In genomic region chr17:74274060-74274702, GRCh38 we compare ENCODE assay signal across 8 cellular contexts.
A peak's percentile ranks its signal among the peaks of the same experiment; 100 is the strongest.
DNase-seq lines count a peak whose midpoint lies in the region; ATAC-seq and TF ChIP-seq lines count a peak whose summit lies in the region.

Gene DNAI2 (plus strand): TSS chr17:74274234. CDS start chr17:74281818, 7,584 bp downstream.

- H3K4me3 Mint-ChIP-seq in activated naive CD8-positive, alpha-beta T cell treated with anti-CD3 and anti-CD28 coated beads, Interleukin-2, amount 50 U/mL, for 24 hours: peak within 1 kb of the TSS; percentile 66
- peak within 1 kb of the TSS; percentile 43 to 60 (median 59) for H3K4me3 Mint-ChIP-seq in nephron

- H3K9me3 Mint-ChIP-seq in activated naive CD8-positive, alpha-beta T cell treated with anti-CD3 and anti-CD28 coated beads, Interleukin-2, amount 50 U/mL, for 24 hours: no peaks in the 10 kb centered on the region
- no peaks in the 10 kb centered on the region for H3K9me3 Mint-ChIP-seq in nephron

- ATAC-seq in activated naive CD8-positive, alpha-beta T cell treated with anti-CD3 and anti-CD28 coated beads, Interleukin-2, amount 50 U/mL, for 24 hours: peak; percentile 42
- ATAC-seq in HG02623 (IDR thresholded peaks at IDR 0.05; ENCODE audit: unreplicated experiment) (no peak), GM19324 (IDR thresholded peaks at IDR 0.05; ENCODE audit: low FRiP score, unreplicated experiment) (no peak), GM19351 (IDR thresholded peaks at IDR 0.05; ENCODE audit: unreplicated experiment) (no peak), GM21723 (IDR thresholded peaks at IDR 0.05; ENCODE audit: unreplicated experiment) (no peak)

- no peak for TF ChIP-seq CTCF in nephron (IDR thresholded peaks at IDR 0.05; ENCODE audit: unreplicated experiment in 3 of 3)

- no peaks in the 10 kb centered on the region for H3K36me3 Mint-ChIP-seq in activated naive CD8-positive, alpha-beta T cell treated with anti-CD3 and anti-CD28 coated beads, Interleukin-2, amount 50 U/mL, for 24 hours (ENCODE audit: low read depth)
- no peaks in the 10 kb centered on the region for H3K36me3 Mint-ChIP-seq in nephron (ENCODE audit: low read depth)

- H3K27me3 Mint-ChIP-seq in activated naive CD8-positive, alpha-beta T cell treated with anti-CD3 and anti-CD28 coated beads, Interleukin-2, amount 50 U/mL, for 24 hours: peaks cover 19% of the 10 kb centered on the region
- H3K27me3 Mint-ChIP-seq in nephron (ENCODE audit: low read depth): peaks cover 37% of the 10 kb centered on the region

- DNase-seq in ELF-1 (ENCODE audit: low read depth, low spot score) (peak; percentile 63), NCI-H2171 (lab: John Stamatoyannopoulos, UW) (peak; percentile 13)
- DNase-seq in activated naive CD8-positive, alpha-beta T cell treated with anti-CD3 and anti-CD28 coated beads, Interleukin-2, amount 50 U/mL, for 24 hours: peak; percentile 38

- peaks cover 38% of the 10 kb centered on the region for H3K4me1 Mint-ChIP-seq in activated naive CD8-positive, alpha-beta T cell treated with anti-CD3 and anti-CD28 coated beads, Interleukin-2, amount 50 U/mL, for 24 hours
- peaks cover 71% of the 10 kb centered on the region for H3K4me1 Mint-ChIP-seq in nephron

- H3K27ac Mint-ChIP-seq in activated naive CD8-positive, alpha-beta T cell treated with anti-CD3 and anti-CD28 coated beads, Interleukin-2, amount 50 U/mL, for 24 hours: peak within 1 kb of the TSS; percentile 60
- H3K27ac Mint-ChIP-seq in nephron: peak within 1 kb of the TSS; percentile 37 to 92 (median 68)

Comparison
In these comparisons a context has a peak if more than half of its experiments do, and no peak if none do; other contexts are left out.
1. DNase-seq: peak in every context shown above with its lines; median percentile 63 in ELF-1; 38 in activated naive CD8-positive, alpha-beta T cell treated with anti-CD3 and anti-CD28 coated beads, Interleukin-2, amount 50 U/mL, for 24 hours; 13 in NCI-H2171.